In genomic region chr2:241187101-241187690, GRCh38 we compare ENCODE assay signal across 23 cellular contexts. TPM values are rescaled to one million over a fixed set of nuclear protein-coding genes. Genes with fewer than 3 reads are reported as not detected.
"Had no signal": no experiment of that assay in that cellular context is flagged by ENCODE, and none has a peak within 500 bp of the region (broad histone marks: within the 10 kb centered on the region; RNA-seq: fewer than 3 reads in every experiment).

No MANE protein-coding gene starts in this region.

- H3K36me3 Mint-ChIP-seq: activated CD8-positive, alpha-beta memory T cell treated with anti-CD3 and anti-CD28 coated beads, Interleukin-2, amount 10 ng/mL, durations not matched to agents 7 days and 5 days; activated naive CD8-positive, alpha-beta T cell had no signal

- H3K4me3 ChIP-seq: colonic mucosa, gastroesophageal sphincter, right lobe of liver, testis had no signal

- ATAC-seq: activated CD4-positive, alpha-beta T cell treated with anti-CD3 and anti-CD28 coated beads for 36 hours; activated CD8-positive, alpha-beta memory T cell treated with anti-CD3 and anti-CD28 coated beads, Interleukin-2, amount 10 ng/mL, durations not matched to agents 7 days and 5 days; activated CD8-positive, alpha-beta T cell treated with anti-CD3 and anti-CD28 coated beads, Interleukin-2, amount 10 ng/mL, durations not matched to agents 7 days and 5 days; gastroesophageal sphincter; naive thymus-derived CD8-positive, alpha-beta T cell; right lobe of liver; stimulated activated naive CD8-positive, alpha-beta T cell treated with anti-CD3 and anti-CD28 coated beads, Interleukin-15, Interleukin-2, amounts not matched to agents 100 U/mL and 50 U/mL, for 24 hours had no signal

- DNase-seq: activated CD4-positive, alpha-beta T cell treated with anti-CD3 and anti-CD28 coated beads for 36 hours; activated CD4-positive, CD25-positive, alpha-beta regulatory T cell; activated CD8-positive, alpha-beta memory T cell treated with anti-CD3 and anti-CD28 coated beads, Interleukin-2, amount 10 ng/mL, durations not matched to agents 7 days and 5 days; activated CD8-positive, alpha-beta T cell treated with anti-CD3 and anti-CD28 coated beads, Interleukin-2, amount 10 ng/mL, durations not matched to agents 7 days and 5 days; activated naive CD4-positive, alpha-beta T cell treated with Interleukin-2 at 50 U/mL for 16 hours; activated T-cell treated with anti-CD3 and anti-CD28 coated beads, Interleukin-2, amount 50 U/mL, for 48 hours; anterior cingulate cortex; colonic mucosa; effector memory CD4-positive, alpha-beta T cell; erythroblast; head of caudate nucleus; hippocampal formation; immature natural killer cell; naive thymus-derived CD8-positive, alpha-beta T cell; right lobe of liver; stimulated activated CD4-positive, alpha-beta T cell treated with anti-CD3 and anti-CD28 coated beads, Interleukin-4, amount 100 ng/mL, for 1 hour; stimulated activated naive CD8-positive, alpha-beta T cell treated with anti-CD3 and anti-CD28 coated beads, Interleukin-15, Interleukin-2, amounts not matched to agents 100 U/mL and 50 U/mL, for 24 hours; testis; transverse colon had no signal

- H3K4me1 ChIP-seq: colonic mucosa, gastroesophageal sphincter, right lobe of liver, testis had no signal

- H3K9me3 Mint-ChIP-seq: immature natural killer cell; naive thymus-derived CD8-positive, alpha-beta T cell had no signal

- H3K27me3 ChIP-seq: colonic mucosa, right lobe of liver, testis, transverse colon had no signal

- H3K4me3 Mint-ChIP-seq: activated CD4-positive, alpha-beta T cell treated with anti-CD3 and anti-CD28 coated beads for 36 hours; activated CD8-positive, alpha-beta memory T cell treated with anti-CD3 and anti-CD28 coated beads, Interleukin-2, amount 10 ng/mL, durations not matched to agents 7 days and 5 days; activated CD8-positive, alpha-beta T cell treated with anti-CD3 and anti-CD28 coated beads, Interleukin-2, amount 10 ng/mL, durations not matched to agents 7 days and 5 days; activated naive CD8-positive, alpha-beta T cell; immature natural killer cell; naive thymus-derived CD8-positive, alpha-beta T cell had no signal

- H3K4me1 Mint-ChIP-seq: activated CD4-positive, alpha-beta T cell treated with anti-CD3 and anti-CD28 coated beads for 36 hours; activated CD8-positive, alpha-beta memory T cell treated with anti-CD3 and anti-CD28 coated beads, Interleukin-2, amount 10 ng/mL, durations not matched to agents 7 days and 5 days; immature natural killer cell; naive thymus-derived CD8-positive, alpha-beta T cell had no signal

- H3K27ac ChIP-seq: colonic mucosa, gastroesophageal sphincter, right lobe of liver, testis had no signal

- H3K36me3 ChIP-seq: colonic mucosa had no signal

- H3K27me3 Mint-ChIP-seq: activated CD4-positive, alpha-beta T cell treated with anti-CD3 and anti-CD28 coated beads for 36 hours; activated CD8-positive, alpha-beta memory T cell treated with anti-CD3 and anti-CD28 coated beads, Interleukin-2, amount 10 ng/mL, durations not matched to agents 7 days and 5 days; activated naive CD8-positive, alpha-beta T cell; naive thymus-derived CD8-positive, alpha-beta T cell; progenitor cell of endocrine pancreas had no signal

- H3K9me3 ChIP-seq: colonic mucosa, gastroesophageal sphincter, right lobe of liver, testis, transverse colon had no signal

- H3K27ac Mint-ChIP-seq: activated CD4-positive, alpha-beta T cell treated with anti-CD3 and anti-CD28 coated beads for 36 hours; activated CD8-positive, alpha-beta memory T cell treated with anti-CD3 and anti-CD28 coated beads, Interleukin-2, amount 10 ng/mL, durations not matched to agents 7 days and 5 days; activated CD8-positive, alpha-beta T cell treated with anti-CD3 and anti-CD28 coated beads, Interleukin-2, amount 10 ng/mL, durations not matched to agents 7 days and 5 days; activated naive CD8-positive, alpha-beta T cell; immature natural killer cell; naive thymus-derived CD8-positive, alpha-beta T cell; progenitor cell of endocrine pancreas had no signal

RNA-seq across cellular contexts. Expression of gene ANO7, which starts 1.3 kb away (rescaled TPM):
- total RNA-seq: skeletal muscle tissue had no signal
